Comparison of ENCODE assay signal across 10 cellular contexts in the genomic region with DNA sequence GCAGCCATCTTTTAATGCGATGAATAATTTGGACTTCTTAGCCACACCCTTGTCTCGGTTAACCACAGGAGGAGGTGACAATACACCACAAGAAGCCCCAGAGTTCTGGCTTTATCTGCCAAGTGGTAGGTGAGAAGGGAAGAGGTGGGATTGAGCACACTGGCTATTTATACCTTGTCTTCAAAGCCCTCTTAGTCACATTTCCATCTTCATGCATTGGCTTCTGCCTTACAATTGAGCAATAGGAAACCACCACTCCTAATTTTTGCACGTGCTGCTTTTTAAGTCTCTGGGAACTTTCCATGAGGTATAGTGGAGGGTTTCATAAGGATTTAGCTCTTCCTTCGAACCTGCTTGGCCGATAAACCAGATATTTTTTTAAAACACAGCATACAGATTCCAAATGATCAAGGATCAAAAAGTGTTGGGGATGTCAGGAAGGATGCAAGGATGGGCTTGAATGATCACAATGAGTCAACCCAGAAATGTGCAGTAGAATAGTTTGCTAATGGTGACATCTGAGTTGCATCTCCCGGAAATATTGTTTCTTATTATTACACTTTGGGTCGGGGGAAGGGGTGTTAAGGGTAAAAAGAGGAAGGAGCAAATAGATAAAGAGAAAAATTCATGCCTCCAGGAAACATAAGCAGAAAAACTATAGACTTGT. TPM values are rescaled to one million over a fixed set of nuclear protein-coding genes. Genes with fewer than 3 reads are reported as not detected.
A peak's percentile ranks its signal among the peaks of the same experiment; 100 is the strongest.
DNase-seq lines count a peak whose midpoint lies in the region; ATAC-seq and TF ChIP-seq lines count a peak whose summit lies in the region.
"Had no signal": no experiment of that assay in that cellular context is flagged by ENCODE, and none has a peak within 500 bp of the region (broad histone marks: within the 10 kb centered on the region; RNA-seq: fewer than 3 reads in every experiment).

No MANE protein-coding gene starts in this region.

- H3K4me2 ChIP-seq in KMS-11: peak overlapping the region; percentile 25; the same call in 1 of the 2 replicates

- peaks cover 16% of the 10 kb centered on the region for H3K4me1 Mint-ChIP-seq in activated T-cell treated with anti-CD3 and anti-CD28 coated beads, Interleukin-2, amount 50 U/mL, for 24 hours (ENCODE audit: low read depth)
- H3K4me1 Mint-ChIP-seq in activated T-helper 17 cell treated with anti-CD3 and anti-CD28 coated beads, Interleukin-2, amount 50 U/mL, for 72 hours: peaks cover 8% of the 10 kb centered on the region

- DNase-seq in activated T-cell treated with anti-CD3 and anti-CD28 coated beads for 24 hours (ENCODE audit: low read depth) (peak; percentile 2), renal cortical epithelial cell (ENCODE audit: low read depth) (peak; percentile 44), NCI-H82 treated with DMSO at 0.1 percent for 48 hours (lab: John Stamatoyannopoulos, UW; ENCODE audit: unreplicated experiment) (no peak), dedifferentiated amniotic fluid mesenchymal stem cell (ENCODE audit: extremely low spot score) (no peak), suprapubic skin (ENCODE audit: low spot score in 2 of 2) (no peak)
- no peak for DNase-seq in activated T-cell treated with anti-CD3 and anti-CD28 coated beads, Interleukin-2, amount 50 U/mL, for 24 hours
- DNase-seq: NCI-H2081 treated with DMSO at 0.1 percent for 48 hours, right lobe of liver had no signal

- H2AFZ ChIP-seq in KMS-11 (ENCODE audit: low read depth): no peak overlapping the region

- no peak overlapping the region for H3K27ac Mint-ChIP-seq in activated T-cell treated with anti-CD3 and anti-CD28 coated beads, Interleukin-2, amount 50 U/mL, for 24 hours
- H3K27ac Mint-ChIP-seq in activated T-helper 17 cell treated with anti-CD3 and anti-CD28 coated beads, Interleukin-2, amount 50 U/mL, for 72 hours: no peak overlapping the region

- ATAC-seq in activated T-helper 17 cell treated with anti-CD3 and anti-CD28 coated beads, Interleukin-2, amount 50 U/mL, for 72 hours (replicated peaks): peak; percentile 39
- ATAC-seq: right lobe of liver had no signal

- no peak for TF ChIP-seq POLR2A in suprapubic skin (IDR thresholded peaks at IDR 0.05)

- H3K4me3 Mint-ChIP-seq in activated T-cell treated with anti-CD3 and anti-CD28 coated beads, Interleukin-2, amount 50 U/mL, for 24 hours: no peak overlapping the region
- H3K4me3 Mint-ChIP-seq in activated T-helper 17 cell treated with anti-CD3 and anti-CD28 coated beads, Interleukin-2, amount 50 U/mL, for 72 hours: no peak overlapping the region

- no peaks in the 10 kb centered on the region for H3K27me3 ChIP-seq in KMS-11 (ENCODE audit: insufficient read depth, low read depth)
- H3K27me3 ChIP-seq in suprapubic skin: peaks cover 3% of the 10 kb centered on the region
- H3K27me3 ChIP-seq: right lobe of liver had no signal

- no peaks in the 10 kb centered on the region for H3K9me3 Mint-ChIP-seq in activated T-cell treated with anti-CD3 and anti-CD28 coated beads, Interleukin-2, amount 50 U/mL, for 24 hours
- H3K9me3 Mint-ChIP-seq in activated T-helper 17 cell treated with anti-CD3 and anti-CD28 coated beads, Interleukin-2, amount 50 U/mL, for 72 hours: no peaks in the 10 kb centered on the region

- no peak for TF ChIP-seq EP300 in suprapubic skin (IDR thresholded peaks at IDR 0.05)

- H3K4me3 ChIP-seq in KMS-11 (IDR thresholded peaks at IDR 0.05; ENCODE audit: insufficient read depth, low read depth, low read length): no peak overlapping the region
- no peak overlapping the region for H3K4me3 ChIP-seq in suprapubic skin
- H3K4me3 ChIP-seq: right lobe of liver had no signal

- no peaks in the 10 kb centered on the region for H3K79me2 ChIP-seq in KMS-11 (ENCODE audit: insufficient read depth, low read depth)

- no peaks in the 10 kb centered on the region for H3K36me3 Mint-ChIP-seq in activated T-cell treated with anti-CD3 and anti-CD28 coated beads, Interleukin-2, amount 50 U/mL, for 24 hours (ENCODE audit: low read depth)
- no peaks in the 10 kb centered on the region for H3K36me3 Mint-ChIP-seq in activated T-helper 17 cell treated with anti-CD3 and anti-CD28 coated beads, Interleukin-2, amount 50 U/mL, for 72 hours (ENCODE audit: low read depth)

- TF ChIP-seq CTCF in KMS-11 (conservative IDR thresholded peaks at IDR 0.05; ENCODE audit: low read depth, low read length) (no peak), suprapubic skin (IDR thresholded peaks at IDR 0.05) (no peak)

- H3K9me3 ChIP-seq in suprapubic skin: no peaks in the 10 kb centered on the region
- H3K9me3 ChIP-seq: right lobe of liver had no signal

- no peaks in the 10 kb centered on the region for H3K36me3 ChIP-seq in KMS-11 (ENCODE audit: insufficient read depth)
- no peaks in the 10 kb centered on the region for H3K36me3 ChIP-seq in suprapubic skin
- H3K36me3 ChIP-seq: right lobe of liver had no signal

- 52% methylated on average over 7 of the region's 7 CpGs for WGBS in suprapubic skin

- peaks cover 33% of the 10 kb centered on the region for H3K27me3 Mint-ChIP-seq in activated T-cell treated with anti-CD3 and anti-CD28 coated beads, Interleukin-2, amount 50 U/mL, for 24 hours
- peaks cover 8% of the 10 kb centered on the region for H3K27me3 Mint-ChIP-seq in activated T-helper 17 cell treated with anti-CD3 and anti-CD28 coated beads, Interleukin-2, amount 50 U/mL, for 72 hours

- H3K4me1 ChIP-seq in KMS-11 (ENCODE audit: low read depth, poor library complexity, severe bottlenecking) (peaks cover 37% of the 10 kb centered on the region), suprapubic skin (peaks cover 5% of the 10 kb centered on the region)

- no peak overlapping the region for H3K9ac ChIP-seq in KMS-11

- H4K20me1 ChIP-seq in KMS-11 (ENCODE audit: insufficient read depth): no peaks in the 10 kb centered on the region

- H3K27ac ChIP-seq in KMS-11: no peak overlapping the region
- H3K27ac ChIP-seq in suprapubic skin: no peak overlapping the region
- H3K27ac ChIP-seq: right lobe of liver had no signal

RNA-seq across cellular contexts. Expression of gene PLAC8L1, which starts 25.5 kb away (rescaled TPM):
- under 1 TPM; 0.45 to 0.69 TPM for total RNA-seq in activated T-helper 17 cell treated with anti-CD3 and anti-CD28 coated beads, Interleukin-2, amount 50 U/mL, for 72 hours
- not detected in 2 replicates for total RNA-seq in renal cortical epithelial cell
- total RNA-seq in suprapubic skin: not detected
- total RNA-seq: right lobe of liver had no signal

Comparison
In these comparisons a context has a peak if more than half of its experiments do, and no peak if none do; other contexts are left out.
1. DNase-seq: peak in activated T-cell treated with anti-CD3 and anti-CD28 coated beads for 24 hours (single experiment) and renal cortical epithelial cell (single experiment); none in activated T-cell treated with anti-CD3 and anti-CD28 coated beads, Interleukin-2, amount 50 U/mL, for 24 hours (single experiment), NCI-H82 treated with DMSO at 0.1 percent for 48 hours (single experiment), dedifferentiated amniotic fluid mesenchymal stem cell (single experiment) and suprapubic skin (0 of 2).